In genomic region chr1:172399369-172400072, GRCh38 we compare ENCODE assay signal across 8 cellular contexts. TPM values are rescaled to one million over a fixed set of nuclear protein-coding genes. Genes with fewer than 3 reads are reported as not detected.
DNase-seq lines count a peak whose midpoint lies in the region; ATAC-seq lines count a peak whose summit lies in the region.

No MANE protein-coding gene starts in this region.

- H3K4me3 ChIP-seq in BLaER1, result no peak overlapping the region

- peak; percentile 30 for ATAC-seq in GM18861 (IDR thresholded peaks at IDR 0.05; ENCODE audit: unreplicated experiment)

- no peak overlapping the region for H3K9ac ChIP-seq in BLaER1

- no peaks in the 10 kb centered on the region for H4K20me1 ChIP-seq in BLaER1

- peaks cover 5% of the 10 kb centered on the region; the same call in 1 of the 2 replicates for H3K9me3 ChIP-seq in BLaER1

- no peaks in the 10 kb centered on the region for H3K27me3 ChIP-seq in BLaER1

- DNase-seq in NCI-H226, result peak; percentile 76
- peak; percentile 25 for DNase-seq in activated naive CD4-positive, alpha-beta T cell treated with anti-CD3 and anti-CD28 coated beads, Interleukin-2, amount 50 U/mL, for 16 hours
- peak; percentile 26 for DNase-seq in germinal center (ENCODE audit: low spot score)
- peak; percentile 30 for DNase-seq in occipital lobe (lab: John Stamatoyannopoulos, UW)
- DNase-seq in DMS79 treated with DMSO at 0.1 percent for 48 hours (lab: John Stamatoyannopoulos, UW), result no peak
- no peak for DNase-seq in mesenteric fat pad (ENCODE audit: low spot score)

- H3K4me2 ChIP-seq in BLaER1, result peak overlapping the region; percentile 18; the same call in 1 of the 2 replicates

- no peak overlapping the region for H3K27ac ChIP-seq in BLaER1

- H3K4me1 ChIP-seq in BLaER1, result peaks cover 18% of the 10 kb centered on the region

- H3K36me3 ChIP-seq in BLaER1, result no peaks in the 10 kb centered on the region

RNA-seq across cellular contexts. Expression of gene C1orf105, which starts 21.0 kb away (rescaled TPM):
- not detected for total RNA-seq in occipital lobe
- not detected for total RNA-seq in mesenteric fat pad

RNA-seq across cellular contexts. Expression of gene PIGC, which starts 44.3 kb away (rescaled TPM):
- total RNA-seq in occipital lobe (30.7 TPM), mesenteric fat pad (16.6 TPM)

Comparison
In these comparisons a context has a peak if more than half of its experiments do, and no peak if none do; other contexts are left out.
1. DNase-seq: peak in NCI-H226 (single experiment), activated naive CD4-positive, alpha-beta T cell treated with anti-CD3 and anti-CD28 coated beads, Interleukin-2, amount 50 U/mL, for 16 hours (single experiment), germinal center (single experiment) and occipital lobe (single experiment); none in DMS79 treated with DMSO at 0.1 percent for 48 hours (single experiment) and mesenteric fat pad (single experiment).